In genomic region chr2:239225456-239225855, GRCh38 we compare ENCODE assay signal across 1 cellular context.
TF ChIP-seq lines count a peak whose summit lies in the region.

No MANE protein-coding gene starts in this region.

TF ChIP-seq in SK-N-SH treated with all-trans-retinoic acid at 6 μM for 48 hours, 23 proteins besides CTCF, POLR2A, EP300 and RAD21 (continued from another document):
- TF ChIP-seq, protein P1, sequence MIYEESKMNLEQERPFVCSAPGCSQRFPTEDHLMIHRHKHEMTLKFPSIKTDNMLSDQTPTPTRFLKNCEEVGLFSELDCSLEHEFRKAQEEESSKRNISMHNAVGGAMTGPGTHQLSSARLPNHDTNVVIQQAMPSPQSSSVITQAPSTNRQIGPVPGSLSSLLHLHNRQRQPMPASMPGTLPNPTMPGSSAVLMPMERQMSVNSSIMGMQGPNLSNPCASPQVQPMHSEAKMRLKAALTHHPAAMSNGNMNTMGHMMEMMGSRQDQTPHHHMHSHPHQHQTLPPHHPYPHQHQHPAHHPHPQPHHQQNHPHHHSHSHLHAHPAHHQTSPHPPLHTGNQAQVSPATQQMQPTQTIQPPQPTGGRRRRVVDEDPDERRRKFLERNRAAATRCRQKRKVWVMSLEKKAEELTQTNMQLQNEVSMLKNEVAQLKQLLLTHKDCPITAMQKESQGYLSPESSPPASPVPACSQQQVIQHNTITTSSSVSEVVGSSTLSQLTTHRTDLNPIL (CRISPR knock-in tag; IDR thresholded peaks at IDR 0.05; ENCODE audit: low read depth), result no peak
- no peak for TF ChIP-seq OSR1 (CRISPR knock-in tag; IDR thresholded peaks at IDR 0.05)
- no peak for TF ChIP-seq ISL1 (CRISPR knock-in tag; IDR thresholded peaks at IDR 0.05)
- TF ChIP-seq, protein P2, sequence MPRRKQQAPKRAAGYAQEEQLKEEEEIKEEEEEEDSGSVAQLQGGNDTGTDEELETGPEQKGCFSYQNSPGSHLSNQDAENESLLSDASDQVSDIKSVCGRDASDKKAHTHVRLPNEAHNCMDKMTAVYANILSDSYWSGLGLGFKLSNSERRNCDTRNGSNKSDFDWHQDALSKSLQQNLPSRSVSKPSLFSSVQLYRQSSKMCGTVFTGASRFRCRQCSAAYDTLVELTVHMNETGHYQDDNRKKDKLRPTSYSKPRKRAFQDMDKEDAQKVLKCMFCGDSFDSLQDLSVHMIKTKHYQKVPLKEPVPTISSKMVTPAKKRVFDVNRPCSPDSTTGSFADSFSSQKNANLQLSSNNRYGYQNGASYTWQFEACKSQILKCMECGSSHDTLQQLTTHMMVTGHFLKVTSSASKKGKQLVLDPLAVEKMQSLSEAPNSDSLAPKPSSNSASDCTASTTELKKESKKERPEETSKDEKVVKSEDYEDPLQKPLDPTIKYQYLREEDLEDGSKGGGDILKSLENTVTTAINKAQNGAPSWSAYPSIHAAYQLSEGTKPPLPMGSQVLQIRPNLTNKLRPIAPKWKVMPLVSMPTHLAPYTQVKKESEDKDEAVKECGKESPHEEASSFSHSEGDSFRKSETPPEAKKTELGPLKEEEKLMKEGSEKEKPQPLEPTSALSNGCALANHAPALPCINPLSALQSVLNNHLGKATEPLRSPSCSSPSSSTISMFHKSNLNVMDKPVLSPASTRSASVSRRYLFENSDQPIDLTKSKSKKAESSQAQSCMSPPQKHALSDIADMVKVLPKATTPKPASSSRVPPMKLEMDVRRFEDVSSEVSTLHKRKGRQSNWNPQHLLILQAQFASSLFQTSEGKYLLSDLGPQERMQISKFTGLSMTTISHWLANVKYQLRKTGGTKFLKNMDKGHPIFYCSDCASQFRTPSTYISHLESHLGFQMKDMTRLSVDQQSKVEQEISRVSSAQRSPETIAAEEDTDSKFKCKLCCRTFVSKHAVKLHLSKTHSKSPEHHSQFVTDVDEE (CRISPR knock-in tag; IDR thresholded peaks at IDR 0.05), result no peak
- no peak for TF ChIP-seq ZFP3 (CRISPR knock-in tag; IDR thresholded peaks at IDR 0.05)
- TF ChIP-seq SNAI2 (CRISPR knock-in tag; IDR thresholded peaks at IDR 0.05), result no peak
- TF ChIP-seq TOX (CRISPR knock-in tag; IDR thresholded peaks at IDR 0.05; ENCODE audit: borderline replicate concordance), result no peak
- TF ChIP-seq ZFP30 (CRISPR knock-in tag; IDR thresholded peaks at IDR 0.05), result no peak
- TF ChIP-seq ARNTL (CRISPR knock-in tag; IDR thresholded peaks at IDR 0.05; ENCODE audit: borderline replicate concordance, low read depth), result no peak
- TF ChIP-seq PATZ1 (CRISPR knock-in tag; IDR thresholded peaks at IDR 0.05; ENCODE audit: borderline replicate concordance), result no peak
